Comparison of ENCODE assay signal across 1 cellular context in the genomic region with DNA sequence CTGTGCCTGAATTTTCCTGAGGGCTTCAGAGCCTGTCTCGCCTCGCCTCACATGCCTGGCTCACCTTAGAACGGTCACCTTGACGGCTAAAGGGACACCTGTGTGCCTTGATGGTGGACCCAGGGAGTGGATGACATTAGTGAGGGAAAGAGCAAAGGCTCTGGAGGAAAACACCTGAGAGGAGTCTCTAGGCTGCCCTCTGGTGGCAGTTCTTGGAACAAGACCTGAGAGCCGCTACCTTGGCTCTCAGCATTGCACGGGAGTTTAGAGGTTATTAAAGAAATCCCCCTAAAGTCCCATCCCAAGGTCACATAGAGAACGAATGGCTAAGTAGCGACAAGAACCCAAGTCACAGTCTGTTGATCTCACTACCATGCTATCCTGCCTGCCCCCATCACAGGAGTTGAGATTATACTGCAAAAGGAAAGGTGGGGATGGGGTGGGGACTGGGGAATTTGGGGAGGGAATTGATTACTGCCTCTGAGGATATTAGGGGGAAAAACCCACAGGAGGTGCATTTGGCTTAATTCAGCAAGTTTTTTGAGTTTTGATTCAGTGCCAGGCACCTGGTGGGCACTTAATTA.
TF ChIP-seq lines count a peak whose summit lies in the region.

No MANE protein-coding gene starts in this region.

TF ChIP-seq in IMR-90, 13 proteins besides CTCF, POLR2A, EP300 and RAD21:
- no peak for TF ChIP-seq FOS (IDR thresholded peaks at IDR 0.05; ENCODE audit: low read depth, low read length)
- TF ChIP-seq MAZ (IDR thresholded peaks at IDR 0.05; ENCODE audit: borderline replicate concordance, low read depth, low read length) = no peak
- TF ChIP-seq SMC3 (IDR thresholded peaks at IDR 0.05; ENCODE audit: low read depth, low read length) = peak; percentile 51
- TF ChIP-seq MAFK (IDR thresholded peaks at IDR 0.05; ENCODE audit: low read depth, low read length) = no peak
- no peak for TF ChIP-seq RCOR1 (IDR thresholded peaks at IDR 0.05; ENCODE audit: insufficient replicate concordance, low read length)
